10 cellular contexts compared by ENCODE assay signal in the genomic region with DNA sequence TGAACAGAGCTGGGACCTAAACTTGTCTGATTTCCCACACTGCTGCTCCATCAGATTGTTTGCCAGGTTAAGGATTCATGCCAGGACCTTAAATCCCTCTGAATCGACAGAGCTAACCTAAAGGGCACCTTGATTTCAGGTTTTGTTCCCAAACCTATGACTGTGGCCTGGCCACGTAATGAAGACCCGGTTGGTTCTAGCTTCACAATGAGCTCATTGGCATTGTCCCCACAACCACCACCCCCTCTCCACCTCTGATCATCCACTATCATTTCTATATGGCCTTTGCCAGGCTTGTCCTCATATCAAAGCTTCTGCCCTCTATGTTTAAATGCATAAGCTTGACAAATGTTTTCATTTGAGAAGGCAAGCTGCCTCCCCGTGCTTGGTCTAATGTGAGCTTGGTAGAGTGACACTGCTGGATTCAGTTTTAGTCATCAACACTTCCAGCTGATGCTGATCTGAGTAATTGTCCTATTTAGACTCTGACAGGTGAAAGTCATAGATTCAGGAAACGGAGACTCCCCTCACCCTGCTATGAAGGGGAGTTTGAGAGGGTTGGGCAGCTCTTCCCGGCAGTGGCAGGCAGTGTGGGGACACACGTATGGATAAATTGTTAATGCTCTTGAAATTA.
DNase-seq lines count a peak whose midpoint lies in the region; ATAC-seq and TF ChIP-seq lines count a peak whose summit lies in the region.
"Had no signal": no experiment of that assay in that cellular context is flagged by ENCODE, and none has a peak within 500 bp of the region (broad histone marks: within the 10 kb centered on the region; RNA-seq: fewer than 3 reads in every experiment).

No MANE protein-coding gene starts in this region.

- no peak overlapping the region for H3K4me3 ChIP-seq in body of pancreas

- no peak overlapping the region for H3K27ac ChIP-seq in body of pancreas

- no peak for TF ChIP-seq POLR2A in body of pancreas (IDR thresholded peaks at IDR 0.05)

- H3K4me1 ChIP-seq in body of pancreas: no peaks in the 10 kb centered on the region

- TF ChIP-seq CTCF in body of pancreas (IDR thresholded peaks at IDR 0.05): no peak

- H3K9me3 ChIP-seq in body of pancreas: no peaks in the 10 kb centered on the region

- no peaks in the 10 kb centered on the region for H3K36me3 ChIP-seq in body of pancreas (replicated peaks in 1 of 2; ENCODE audit: insufficient read depth in 1 of 2, low read depth in 2 of 2)

- ATAC-seq in GM21529 (IDR thresholded peaks at IDR 0.05; ENCODE audit: unreplicated experiment) (peak; percentile 99), HG03196 (IDR thresholded peaks at IDR 0.05; ENCODE audit: unreplicated experiment) (peak; percentile 90), body of pancreas (no peak)

- peak; percentile 23 for DNase-seq in activated T-cell treated with anti-CD3 and anti-CD28 coated beads for 24 hours (ENCODE audit: low read depth)
- no peak for DNase-seq in activated T-cell treated with anti-CD3 and anti-CD28 coated beads, Interleukin-2, amount 50 U/mL, for 1 hour
- DNase-seq in stimulated activated CD4-positive, alpha-beta T cell treated with anti-CD3 and anti-CD28 coated beads, Interleukin-4, amount 100 ng/mL, for 24 hours: peak; percentile 47
- no peak for DNase-seq in body of pancreas
- DNase-seq in DMS153 (lab: John Stamatoyannopoulos, UW): no peak
- no peak for DNase-seq in DMS53 treated with DMSO at 0.1 percent for 48 hours (lab: John Stamatoyannopoulos, UW; ENCODE audit: unreplicated experiment)
- DNase-seq: Kasumi-1; NK-92 treated with Interleukin-12 subunit alpha and Interleukin-12 subunit beta, amount 100 ng/mL, for 24 hours had no signal

- intact Hi-C loops in body of pancreas (cut with DNase I): no loop called here

- no peaks in the 10 kb centered on the region for H3K27me3 ChIP-seq in body of pancreas

- 82 to 92% methylated on average over 7 of the region's 7 CpGs for WGBS in body of pancreas, 2 donors

Comparison
In these comparisons a context has a peak if more than half of its experiments do, and no peak if none do; other contexts are left out.
1. DNase-seq: peak in activated T-cell treated with anti-CD3 and anti-CD28 coated beads for 24 hours (single experiment) and stimulated activated CD4-positive, alpha-beta T cell treated with anti-CD3 and anti-CD28 coated beads, Interleukin-4, amount 100 ng/mL, for 24 hours (single experiment); none in activated T-cell treated with anti-CD3 and anti-CD28 coated beads, Interleukin-2, amount 50 U/mL, for 1 hour (single experiment), body of pancreas (0 of 4), DMS153 (single experiment) and DMS53 treated with DMSO at 0.1 percent for 48 hours (single experiment).